Comparison of ENCODE assay signal across 17 cellular contexts in the genomic region with DNA sequence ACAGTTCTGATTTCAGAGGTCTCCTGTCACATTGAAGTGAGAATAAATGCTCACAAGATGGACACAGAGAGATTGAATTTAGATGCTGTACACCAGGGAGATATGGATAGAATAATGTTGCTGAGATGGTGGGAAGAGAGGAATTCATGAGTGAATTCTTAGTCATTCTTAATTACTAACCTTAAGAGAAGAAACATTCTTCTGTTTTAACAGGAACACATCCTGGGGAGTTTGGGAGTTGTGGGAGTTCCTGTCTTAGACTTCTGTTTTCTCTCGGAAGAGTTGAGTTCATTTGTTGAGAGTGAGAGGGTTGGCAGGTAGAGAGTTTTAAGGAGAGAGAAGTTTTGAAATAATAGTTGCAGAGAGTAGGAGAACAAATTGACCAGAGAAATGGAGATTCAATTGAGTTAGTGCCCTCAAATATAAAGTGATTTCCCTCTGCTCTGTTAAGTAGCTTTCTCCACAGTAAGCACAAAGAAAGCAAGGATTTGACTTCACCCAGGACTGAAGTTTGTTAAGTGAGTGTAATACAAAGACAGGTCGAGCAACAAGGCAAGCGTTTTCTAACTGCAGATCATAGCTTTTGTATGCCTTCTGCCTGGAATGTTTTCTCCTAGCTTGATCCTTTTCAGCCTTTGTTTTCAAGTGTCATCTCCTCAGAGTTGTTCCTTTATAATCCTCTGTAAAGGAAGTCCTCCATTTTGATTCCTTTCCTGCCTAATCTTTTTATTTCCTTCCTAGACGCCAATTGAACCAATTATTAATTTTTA.
DNase-seq lines count a peak whose midpoint lies in the region; ATAC-seq and TF ChIP-seq lines count a peak whose summit lies in the region.
"Had no signal": no experiment of that assay in that cellular context is flagged by ENCODE, and none has a peak within 500 bp of the region (broad histone marks: within the 10 kb centered on the region; RNA-seq: fewer than 3 reads in every experiment).

No MANE protein-coding gene starts in this region.

- no peaks in the 10 kb centered on the region for H3K9me3 ChIP-seq in mesenchymal stem cell (ENCODE audit: control insufficient read depth, low read length)
- H3K9me3 ChIP-seq: gastroesophageal sphincter, ovary had no signal

- DNase-seq in ACHN, result peak; percentile 32
- peak; percentile 83 for DNase-seq in HT1080 (ENCODE audit: low read depth)
- DNase-seq in choroid plexus epithelial cell (ENCODE audit: low read depth), result peak; percentile 35
- DNase-seq in mesenchymal stem cell, result peak; percentile 27
- no peak for DNase-seq in SKM-1 (lab: John Stamatoyannopoulos, UW; ENCODE audit: unreplicated experiment)
- no peak for DNase-seq in SHP77 treated with DMSO at 0.1 percent for 48 hours (lab: John Stamatoyannopoulos, UW)
- DNase-seq: activated CD4-positive, alpha-beta T cell treated with anti-CD3 and anti-CD28 coated beads, Interleukin-2, amount 50 U/mL, for 48 hours; activated gamma-delta T cell; GF-D8; ovary; stimulated activated CD4-positive, alpha-beta T cell treated with anti-CD3 and anti-CD28 coated beads, Interleukin-1b, Interleukin-23, amount 100 ng/mL, for 48 hours; T-helper 9 cell had no signal

- H3K4me2 ChIP-seq in mesenchymal stem cell (ENCODE audit: low read length, poor library complexity, severe bottlenecking), result no peak overlapping the region
- H3K4me2 ChIP-seq: BLaER1 treated with 17β-estradiol and CSF1 and Interleukin-3, amounts not matched to agents 10 nM and 100 nM had no signal

- H3K14ac ChIP-seq in mesenchymal stem cell (ENCODE audit: low read length in 2 of 2), result no peak overlapping the region

- no peak overlapping the region for H2AFZ ChIP-seq in mesenchymal stem cell (ENCODE audit: low read depth, low read length)

- ATAC-seq in GM18502 (IDR thresholded peaks at IDR 0.05; ENCODE audit: poor library complexity, unreplicated experiment) (no peak), GM21381 (IDR thresholded peaks at IDR 0.05; ENCODE audit: unreplicated experiment) (no peak)
- ATAC-seq: gastroesophageal sphincter; stimulated activated memory B cell treated with anti-CD40 and anti-IgM and Interleukin-4, amounts not matched to agents 10 μg/mL and 1 μg/mL and 100 μg/mL, for 72 hours had no signal

- H3K27ac ChIP-seq in mesenchymal stem cell (ENCODE audit: low read length, poor library complexity, severe bottlenecking), result peak overlapping the region; percentile 81
- H3K27ac ChIP-seq: BLaER1 treated with 17β-estradiol and CSF1 and Interleukin-3, amounts not matched to agents 10 nM and 100 nM; gastroesophageal sphincter; ovary had no signal

- no peak overlapping the region for H2BK12ac ChIP-seq in mesenchymal stem cell (ENCODE audit: low read length in 2 of 2)

- H3K23ac ChIP-seq in mesenchymal stem cell (ENCODE audit: low read length in 2 of 2), result no peak overlapping the region

- H3K4me3 ChIP-seq in choroid plexus epithelial cell (ENCODE audit: low read depth, low read length), result no peak overlapping the region
- H3K4me3 ChIP-seq in mesenchymal stem cell (ENCODE audit: insufficient read depth in 1 of 2, low read depth in 1 of 2, low read length in 2 of 2), result no peak overlapping the region
- H3K4me3 ChIP-seq: BLaER1 treated with 17β-estradiol and CSF1 and Interleukin-3, amounts not matched to agents 10 nM and 100 nM; gastroesophageal sphincter; ovary had no signal

- H3K18ac ChIP-seq in mesenchymal stem cell (ENCODE audit: low read depth in 1 of 2, low read length in 2 of 2), result no peak overlapping the region

- H3K79me1 ChIP-seq in mesenchymal stem cell (replicated peaks; ENCODE audit: low read length, poor library complexity, severe bottlenecking), result peaks cover 6% of the 10 kb centered on the region

- H3K4me1 ChIP-seq in mesenchymal stem cell (ENCODE audit: control insufficient read depth, insufficient read depth, low read depth, low read length), result no peaks in the 10 kb centered on the region
- H3K4me1 ChIP-seq: BLaER1 treated with 17β-estradiol and CSF1 and Interleukin-3, amounts not matched to agents 10 nM and 100 nM; gastroesophageal sphincter had no signal

- no peak overlapping the region for H2BK15ac ChIP-seq in mesenchymal stem cell (ENCODE audit: low read depth, poor library complexity, severe bottlenecking)

- no peak overlapping the region for H4K91ac ChIP-seq in mesenchymal stem cell (ENCODE audit: low read length)

- WGBS in mesenchymal stem cell, result 56% methylated on average over 4 of the region's 4 CpGs

- no peak overlapping the region for H3K9ac ChIP-seq in mesenchymal stem cell (ENCODE audit: low read length)
- H3K9ac ChIP-seq: BLaER1 treated with 17β-estradiol and CSF1 and Interleukin-3, amounts not matched to agents 10 nM and 100 nM had no signal

- no peak overlapping the region for H2BK5ac ChIP-seq in mesenchymal stem cell (ENCODE audit: low read depth, low read length, poor library complexity, severe bottlenecking)

- H2AK5ac ChIP-seq in mesenchymal stem cell (ENCODE audit: low read length, severe bottlenecking), result no peak overlapping the region

- no peaks in the 10 kb centered on the region for H3K27me3 ChIP-seq in mesenchymal stem cell (ENCODE audit: control insufficient read depth in 1 of 2, insufficient read depth in 1 of 2, low read length in 2 of 2)
- H3K27me3 ChIP-seq: BLaER1 treated with 17β-estradiol and CSF1 and Interleukin-3, amounts not matched to agents 10 nM and 100 nM; gastroesophageal sphincter; ovary had no signal

- H3K4ac ChIP-seq in mesenchymal stem cell (ENCODE audit: low read depth in 1 of 2, low read length in 2 of 2), result no peak overlapping the region

- in situ Hi-C loops in ACHN (cut with HindIII; ENCODE audit: low pct_ligation_motif_present, low pct_unique_long_range_greater_than_20kb, low sequenced_read_pairs), result no loop called here

- no peak overlapping the region for H4K8ac ChIP-seq in mesenchymal stem cell (ENCODE audit: low read length)

- H3K36me3 ChIP-seq in mesenchymal stem cell (ENCODE audit: control insufficient read depth in 1 of 2, insufficient read depth in 2 of 2, low read depth in 1 of 2, low read length in 2 of 2), result peaks cover 0 to 8% of the 10 kb centered on the region in 2 experiments
- H3K36me3 ChIP-seq: ovary had no signal

- no peak overlapping the region for H2BK120ac ChIP-seq in mesenchymal stem cell (ENCODE audit: low read depth, low read length)

- no peak for TF ChIP-seq CTCF in choroid plexus epithelial cell (conservative IDR thresholded peaks at IDR 0.05; ENCODE audit: low read depth, low read length)

Comparison
In these comparisons a context has a peak if more than half of its experiments do, and no peak if none do; other contexts are left out.
1. DNase-seq: peak in ACHN (single experiment), HT1080 (single experiment), choroid plexus epithelial cell (single experiment) and mesenchymal stem cell (single experiment); none in SKM-1 (single experiment) and SHP77 treated with DMSO at 0.1 percent for 48 hours (single experiment).